In the genomic region with DNA sequence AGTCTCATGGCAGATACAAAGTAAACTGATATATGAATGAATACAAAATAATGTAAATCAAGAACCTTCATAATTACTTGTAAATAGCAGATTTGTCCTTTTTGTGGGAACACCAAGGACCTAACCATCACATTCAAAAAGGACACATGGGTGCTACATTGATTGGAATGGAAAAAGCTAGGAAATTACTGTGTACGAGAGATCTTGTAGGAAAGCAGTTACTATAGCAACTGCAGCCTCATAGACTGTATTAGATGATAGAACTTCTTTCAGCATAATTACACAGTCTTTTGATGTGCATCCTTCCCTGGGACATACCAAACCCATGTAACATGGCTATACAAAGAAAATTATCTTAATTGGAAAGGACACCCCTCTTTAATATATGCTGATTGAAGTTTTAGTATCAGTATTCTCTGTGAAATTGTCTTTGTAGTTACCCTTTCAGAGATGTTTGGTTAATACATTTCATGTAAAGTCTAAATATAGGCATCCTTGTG, we compare ENCODE assay signal across 22 cellular contexts.
"Had no signal": no experiment of that assay in that cellular context is flagged by ENCODE, and none has a peak within 500 bp of the region (broad histone marks: within the 10 kb centered on the region; RNA-seq: fewer than 3 reads in every experiment).

No MANE protein-coding gene starts in this region.

- H3K36me3 ChIP-seq: colonic mucosa, gastrocnemius medialis, neutrophil, pancreas, right lobe of liver, thyroid gland had no signal

- H3K4me1 Mint-ChIP-seq: natural killer cell; neural crest cell; stimulated activated naive B cell treated with anti-CD40 and anti-IgM and Interleukin-4, amounts not matched to agents 10 μg/mL and 1 μg/mL and 100 μg/mL, for 72 hours had no signal

- H3K4me3 Mint-ChIP-seq: dendritic cell treated with granulocyte-macrophage colony-stimulating factor and Interleukin-4, amounts not matched to agents 40 ng/mL and 50 ng/mL, for 4 days; endodermal cell; natural killer cell; neural crest cell; stimulated activated naive B cell treated with anti-CD40 and anti-IgM and Interleukin-4, amounts not matched to agents 10 μg/mL and 1 μg/mL and 100 μg/mL, for 72 hours; stimulated activated naive CD8-positive, alpha-beta T cell treated with anti-CD3 and anti-CD28 coated beads, Interleukin-15, Interleukin-2, amounts not matched to agents 100 ng/mL and 50 ng/mL, for 24 hours had no signal

- H3K27me3 ChIP-seq: colonic mucosa, gastrocnemius medialis, neutrophil, pancreas, right lobe of liver, thyroid gland had no signal

- H3K4me1 ChIP-seq: colonic mucosa, gastrocnemius medialis, pancreas, right lobe of liver, thyroid gland had no signal

- H3K36me3 Mint-ChIP-seq: natural killer cell; stimulated activated naive B cell treated with anti-CD40 and anti-IgM and Interleukin-4, amounts not matched to agents 10 μg/mL and 1 μg/mL and 100 μg/mL, for 72 hours had no signal

- H3K9me3 ChIP-seq: colonic mucosa, gastrocnemius medialis, neutrophil, pancreas, right lobe of liver, thyroid gland had no signal

- H3K27ac Mint-ChIP-seq: dendritic cell treated with granulocyte-macrophage colony-stimulating factor and Interleukin-4, amounts not matched to agents 40 ng/mL and 50 ng/mL, for 4 days; endodermal cell; natural killer cell; stimulated activated naive B cell treated with anti-CD40 and anti-IgM and Interleukin-4, amounts not matched to agents 10 μg/mL and 1 μg/mL and 100 μg/mL, for 72 hours; stimulated activated naive CD8-positive, alpha-beta T cell treated with anti-CD3 and anti-CD28 coated beads, Interleukin-15, Interleukin-2, amounts not matched to agents 100 ng/mL and 50 ng/mL, for 24 hours had no signal

- H3K4me3 ChIP-seq: colonic mucosa, gastrocnemius medialis, pancreas, right lobe of liver, thyroid gland had no signal

- H3K27ac ChIP-seq: colonic mucosa, epithelial cell of prostate, gastrocnemius medialis, neutrophil, pancreas, right lobe of liver, thyroid gland had no signal

- DNase-seq: colonic mucosa; effector CD8-positive, alpha-beta T cell; endodermal cell; foreskin fibroblast; gastrocnemius medialis; head of caudate nucleus; kidney; mesendoderm; natural killer cell; pancreas; right lobe of liver; small intestine; stimulated activated CD4-positive, alpha-beta T cell treated with anti-CD3 and anti-CD28 coated beads, Interleukin-15, amount 100 ng/mL, for 24 hours; stimulated activated CD4-positive, alpha-beta T cell treated with anti-CD3 and anti-CD28 coated beads, Interleukin-2, amount 100 ng/mL, for 48 hours; stimulated activated naive B cell treated with anti-CD40 and anti-IgM and Interleukin-4, amounts not matched to agents 10 μg/mL and 1 μg/mL and 100 μg/mL, for 72 hours; thyroid gland; trophoblast cell had no signal

- H3K9me3 Mint-ChIP-seq: dendritic cell treated with granulocyte-macrophage colony-stimulating factor and Interleukin-4, amounts not matched to agents 40 ng/mL and 50 ng/mL, for 4 days; neural crest cell; stimulated activated naive B cell treated with anti-CD40 and anti-IgM and Interleukin-4, amounts not matched to agents 10 μg/mL and 1 μg/mL and 100 μg/mL, for 72 hours; stimulated activated naive CD8-positive, alpha-beta T cell treated with anti-CD3 and anti-CD28 coated beads, Interleukin-15, Interleukin-2, amounts not matched to agents 100 ng/mL and 50 ng/mL, for 24 hours had no signal

- H3K27me3 Mint-ChIP-seq: dendritic cell treated with granulocyte-macrophage colony-stimulating factor and Interleukin-4, amounts not matched to agents 40 ng/mL and 50 ng/mL, for 4 days; stimulated activated naive B cell treated with anti-CD40 and anti-IgM and Interleukin-4, amounts not matched to agents 10 μg/mL and 1 μg/mL and 100 μg/mL, for 72 hours; stimulated activated naive CD8-positive, alpha-beta T cell treated with anti-CD3 and anti-CD28 coated beads, Interleukin-15, Interleukin-2, amounts not matched to agents 100 ng/mL and 50 ng/mL, for 24 hours had no signal
